In genomic region chr5:56640763-56641406, GRCh38 we compare ENCODE assay signal across 1 cellular context.
TF ChIP-seq lines count a peak whose summit lies in the region.

No MANE protein-coding gene starts in this region.

TF ChIP-seq in HepG2, 621 proteins besides CTCF, POLR2A, EP300 and RAD21 (continued from another document):
- TF ChIP-seq ZNF34 (CRISPR knock-in tag; IDR thresholded peaks at IDR 0.05; ENCODE audit: borderline replicate concordance): no peak
